ENCODE assay signal across 25 cellular contexts in genomic region chr4:33658971-33659370, GRCh38.
"Had no signal": no experiment of that assay in that cellular context is flagged by ENCODE, and none has a peak within 500 bp of the region (broad histone marks: within the 10 kb centered on the region; RNA-seq: fewer than 3 reads in every experiment).

No MANE protein-coding gene starts in this region.

- H3K4me1 Mint-ChIP-seq: activated T-helper 17 cell treated with anti-CD3 and anti-CD28 coated beads, Interleukin-2, amount 50 U/mL, for 72 hours; endodermal cell; memory B cell; naive B cell; T-cell had no signal

- H3K4me3 Mint-ChIP-seq: activated T-cell treated with anti-CD3 and anti-CD28 coated beads, Interleukin-2, amount 50 U/mL, for 24 hours; activated T-helper 17 cell treated with anti-CD3 and anti-CD28 coated beads, Interleukin-2, amount 50 U/mL, for 72 hours; endodermal cell; memory B cell; naive B cell; T-cell had no signal

- H3K27me3 ChIP-seq: adrenal gland, ascending aorta, breast epithelium, esophagus squamous epithelium, heart left ventricle, right lobe of liver, spleen, thyroid gland had no signal

- H3K4me1 ChIP-seq: adrenal gland, ascending aorta, breast epithelium, esophagus squamous epithelium, heart left ventricle, right lobe of liver, spleen, thyroid gland had no signal

- DNase-seq: activated CD4-positive, alpha-beta T cell treated with anti-CD3 and anti-CD28 coated beads for 1 hour; activated CD8-positive, alpha-beta memory T cell treated with anti-CD3 and anti-CD28 coated beads for 24 hours; activated CD8-positive, alpha-beta memory T cell treated with anti-CD3 and anti-CD28 coated beads, Interleukin-2, amount 50 U/mL, for 4 hours; activated T-cell treated with anti-CD3 and anti-CD28 coated beads, Interleukin-2, amount 50 U/mL, for 24 hours; adrenal gland; endodermal cell; esophagus squamous epithelium; heart left ventricle; left colon; mucosa of descending colon; naive B cell; occipital lobe; posterior cingulate gyrus; right lobe of liver; spleen; stimulated activated CD4-positive, alpha-beta T cell treated with anti-CD3 and anti-CD28 coated beads, Interleukin-4, amount 100 ng/mL, for 24 hours; stimulated activated naive CD4-positive, alpha-beta T cell treated with Interleukin-2 at 50 U/mL for 16 hours; T-cell; thyroid gland had no signal

- H3K36me3 Mint-ChIP-seq: memory B cell, T-cell had no signal

- H3K4me3 ChIP-seq: adrenal gland, ascending aorta, breast epithelium, coronary artery, esophagus squamous epithelium, heart left ventricle, mucosa of descending colon, right lobe of liver, spleen, thyroid gland had no signal

- H3K27ac Mint-ChIP-seq: activated naive CD4-positive, alpha-beta T cell treated with anti-CD3 and anti-CD28 coated beads, Interleukin-2, amount 50 U/mL, for 72 hours; activated T-cell treated with anti-CD3 and anti-CD28 coated beads, Interleukin-2, amount 50 U/mL, for 24 hours; activated T-helper 17 cell treated with anti-CD3 and anti-CD28 coated beads, Interleukin-2, amount 50 U/mL, for 72 hours; endodermal cell; memory B cell; naive B cell; T-cell had no signal

- H3K27ac ChIP-seq: adrenal gland, ascending aorta, breast epithelium, coronary artery, esophagus squamous epithelium, heart left ventricle, right lobe of liver, spleen, thyroid gland had no signal

- ATAC-seq: activated naive CD4-positive, alpha-beta T cell treated with anti-CD3 and anti-CD28 coated beads, Interleukin-2, amount 50 U/mL, for 72 hours; activated T-helper 17 cell treated with anti-CD3 and anti-CD28 coated beads, Interleukin-2, amount 50 U/mL, for 72 hours; heart left ventricle; left colon; mucosa of descending colon; right lobe of liver; T-cell had no signal

- H3K27me3 Mint-ChIP-seq: activated T-cell treated with anti-CD3 and anti-CD28 coated beads, Interleukin-2, amount 50 U/mL, for 24 hours; activated T-helper 17 cell treated with anti-CD3 and anti-CD28 coated beads, Interleukin-2, amount 50 U/mL, for 72 hours; memory B cell; naive B cell; T-cell had no signal
